ENCODE assay signal across 18 cellular contexts in the genomic region with DNA sequence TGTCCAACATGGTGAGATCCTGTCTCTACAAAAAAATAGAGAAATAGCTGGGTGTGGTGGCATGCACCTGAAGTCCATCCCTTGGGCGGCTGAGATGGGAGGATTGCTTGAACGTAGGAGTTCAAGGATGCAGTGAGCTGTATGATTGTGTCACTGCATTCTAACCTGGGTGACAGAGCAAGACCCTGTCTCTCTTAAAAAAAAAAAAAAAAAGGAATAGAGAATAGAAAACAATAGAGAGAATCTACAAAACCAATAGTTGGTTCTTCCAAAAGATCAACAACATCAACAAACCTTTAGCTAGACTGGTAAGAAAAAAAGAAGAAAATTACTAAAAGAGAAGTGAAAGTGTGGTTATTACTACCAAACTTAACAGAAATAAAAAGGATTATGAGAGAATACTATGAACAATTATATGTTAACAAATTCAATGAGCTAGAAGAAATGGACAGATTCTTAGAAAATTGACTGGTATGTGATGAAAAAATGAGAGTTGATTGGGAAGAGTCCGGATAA. TPM values are rescaled to one million over a fixed set of nuclear protein-coding genes. Genes with fewer than 3 reads are reported as not detected.
A peak's percentile ranks its signal among the peaks of the same experiment; 100 is the strongest.
DNase-seq lines count a peak whose midpoint lies in the region; ATAC-seq and TF ChIP-seq lines count a peak whose summit lies in the region.
"Had no signal": no experiment of that assay in that cellular context is flagged by ENCODE, and none has a peak within 500 bp of the region (broad histone marks: within the 10 kb centered on the region; RNA-seq: fewer than 3 reads in every experiment).

No MANE protein-coding gene starts in this region.

- peaks cover 10% of the 10 kb centered on the region for H3K4me1 Mint-ChIP-seq in stimulated activated memory B cell treated with anti-CD40 and anti-IgM and Interleukin-4, amounts not matched to agents 10 μg/mL and 1 μg/mL and 100 μg/mL, for 72 hours
- H3K4me1 Mint-ChIP-seq in stimulated activated effector memory CD8-positive, alpha-beta T cell treated with anti-CD3 and anti-CD28 coated beads, Interleukin-12 subunit alpha, Interleukin-12 subunit beta, amount 100 ng/mL, for 72 hours, result peaks cover 6% of the 10 kb centered on the region
- peaks cover 5% of the 10 kb centered on the region for H3K4me1 Mint-ChIP-seq in CD14-positive monocyte
- H3K4me1 Mint-ChIP-seq: CD8-positive, alpha-beta memory T cell had no signal

- intact Hi-C loops in CD14-positive monocyte (cut with micrococcal nuclease), result no loop called here

- ATAC-seq in GM21529 (IDR thresholded peaks at IDR 0.05; ENCODE audit: unreplicated experiment), result peak; percentile 44
- ATAC-seq in stimulated activated memory B cell treated with anti-CD40 and anti-IgM and Interleukin-4, amounts not matched to agents 10 μg/mL and 1 μg/mL and 100 μg/mL, for 72 hours, result peak; percentile 43
- ATAC-seq in stimulated activated effector memory CD8-positive, alpha-beta T cell treated with anti-CD3 and anti-CD28 coated beads, Interleukin-12 subunit alpha, Interleukin-12 subunit beta, amount 100 ng/mL, for 72 hours, result no peak
- ATAC-seq: HCT116 had no signal

- no peak overlapping the region for H3K27ac Mint-ChIP-seq in stimulated activated memory B cell treated with anti-CD40 and anti-IgM and Interleukin-4, amounts not matched to agents 10 μg/mL and 1 μg/mL and 100 μg/mL, for 72 hours
- no peak overlapping the region for H3K27ac Mint-ChIP-seq in stimulated activated effector memory CD8-positive, alpha-beta T cell treated with anti-CD3 and anti-CD28 coated beads, Interleukin-12 subunit alpha, Interleukin-12 subunit beta, amount 100 ng/mL, for 72 hours
- peak overlapping the region in 1 of 7 donors; percentile 24 for H3K27ac Mint-ChIP-seq in CD14-positive monocyte
- H3K27ac Mint-ChIP-seq: CD8-positive, alpha-beta memory T cell; HFFc6 had no signal

- no peaks in the 10 kb centered on the region for H3K36me3 Mint-ChIP-seq in stimulated activated memory B cell treated with anti-CD40 and anti-IgM and Interleukin-4, amounts not matched to agents 10 μg/mL and 1 μg/mL and 100 μg/mL, for 72 hours
- H3K36me3 Mint-ChIP-seq in stimulated activated effector memory CD8-positive, alpha-beta T cell treated with anti-CD3 and anti-CD28 coated beads, Interleukin-12 subunit alpha, Interleukin-12 subunit beta, amount 100 ng/mL, for 72 hours, result no peaks in the 10 kb centered on the region
- H3K36me3 Mint-ChIP-seq in CD14-positive monocyte, result peaks cover 0 to 2% of the 10 kb centered on the region in 2 donors

- peak; percentile 23 for DNase-seq in NOMO-1 treated with DMSO at 0.1 percent for 48 hours (lab: John Stamatoyannopoulos, UW; ENCODE audit: unreplicated experiment)
- no peak for DNase-seq in NOMO-1 treated with dmso at 0.1 percent for 144 hours (lab: John Stamatoyannopoulos, UW; ENCODE audit: unreplicated experiment)
- peak; percentile 39 for DNase-seq in MV-4-11 (lab: John Stamatoyannopoulos, UW)
- no peak for DNase-seq in NCI-H1694 treated with DMSO at 0.1 percent for 48 hours (lab: John Stamatoyannopoulos, UW)
- DNase-seq in stimulated activated effector memory CD8-positive, alpha-beta T cell treated with anti-CD3 and anti-CD28 coated beads, Interleukin-12 subunit alpha, Interleukin-12 subunit beta, amount 100 ng/mL, for 72 hours (ENCODE audit: low spot score in 2 of 2), result no peak
- no peak for DNase-seq in CD14-positive monocyte (ENCODE audit: low spot score)
- DNase-seq: 8988T; CD8-positive, alpha-beta memory T cell; COR-L47; GOT3; H7; HFFc6; IMR-90; KBM-7 had no signal

- peaks cover 2% of the 10 kb centered on the region for H3K9me3 Mint-ChIP-seq in stimulated activated memory B cell treated with anti-CD40 and anti-IgM and Interleukin-4, amounts not matched to agents 10 μg/mL and 1 μg/mL and 100 μg/mL, for 72 hours
- H3K9me3 Mint-ChIP-seq in stimulated activated effector memory CD8-positive, alpha-beta T cell treated with anti-CD3 and anti-CD28 coated beads, Interleukin-12 subunit alpha, Interleukin-12 subunit beta, amount 100 ng/mL, for 72 hours, result no peaks in the 10 kb centered on the region
- peaks cover 0 to 12% (median 5%) of the 10 kb centered on the region in 7 donors for H3K9me3 Mint-ChIP-seq in CD14-positive monocyte

- no peaks in the 10 kb centered on the region for H3K27me3 Mint-ChIP-seq in stimulated activated memory B cell treated with anti-CD40 and anti-IgM and Interleukin-4, amounts not matched to agents 10 μg/mL and 1 μg/mL and 100 μg/mL, for 72 hours
- H3K27me3 Mint-ChIP-seq in CD14-positive monocyte (ENCODE audit: low read depth in 3 of 3), result peaks cover 0 to 4% (median 3%) of the 10 kb centered on the region in 3 donors

- TF ChIP-seq CTCF in CD14-positive monocyte (IDR thresholded peaks at IDR 0.05), result no peak

- no peak overlapping the region for H3K4me3 Mint-ChIP-seq in stimulated activated memory B cell treated with anti-CD40 and anti-IgM and Interleukin-4, amounts not matched to agents 10 μg/mL and 1 μg/mL and 100 μg/mL, for 72 hours
- no peak overlapping the region for H3K4me3 Mint-ChIP-seq in stimulated activated effector memory CD8-positive, alpha-beta T cell treated with anti-CD3 and anti-CD28 coated beads, Interleukin-12 subunit alpha, Interleukin-12 subunit beta, amount 100 ng/mL, for 72 hours
- no peak overlapping the region for H3K4me3 Mint-ChIP-seq in CD14-positive monocyte
- H3K4me3 Mint-ChIP-seq: CD8-positive, alpha-beta memory T cell; HFFc6 had no signal

RNA-seq across cellular contexts. Expression of a gene that starts 8.1 kb away (rescaled TPM):
- polyA plus RNA-seq in CD14-positive monocyte, result 10 to 100 TPM; 14.1 to 15.2 TPM

RNA-seq across cellular contexts. Expression of a gene that starts 17.6 kb away (rescaled TPM):
- not detected for polyA plus RNA-seq in CD14-positive monocyte
- polyA plus RNA-seq: AG04450; CD8-positive, alpha-beta memory T cell; IMR-90 had no signal

Comparison
In these comparisons a context has a peak if more than half of its experiments do, and no peak if none do; other contexts are left out.
1. DNase-seq: peak in NOMO-1 treated with DMSO at 0.1 percent for 48 hours (single experiment) and MV-4-11 (single experiment); none in NOMO-1 treated with dmso at 0.1 percent for 144 hours (single experiment), NCI-H1694 treated with DMSO at 0.1 percent for 48 hours (single experiment), stimulated activated effector memory CD8-positive, alpha-beta T cell treated with anti-CD3 and anti-CD28 coated beads, Interleukin-12 subunit alpha, Interleukin-12 subunit beta, amount 100 ng/mL, for 72 hours (0 of 2) and CD14-positive monocyte (single experiment).